In genomic region chr2:3643371-3644245, GRCh38 we compare ENCODE assay signal across 30 cellular contexts. TPM values are rescaled to one million over a fixed set of nuclear protein-coding genes. Genes with fewer than 3 reads are reported as not detected.
DNase-seq lines count a peak whose midpoint lies in the region; ATAC-seq, FAIRE-seq and TF ChIP-seq lines count a peak whose summit lies in the region.
"Had no signal": no experiment of that assay in that cellular context is flagged by ENCODE, and none has a peak within 500 bp of the region (broad histone marks: within the 10 kb centered on the region; RNA-seq: fewer than 3 reads in every experiment).

No MANE protein-coding gene starts in this region.

- H2BK120ac ChIP-seq in mesenchymal stem cell (ENCODE audit: low read depth, low read length), result no peak overlapping the region

- H3K79me2 ChIP-seq in K562 (ENCODE audit: control insufficient read depth, insufficient read depth, low read length), result no peaks in the 10 kb centered on the region

- H3K9me3 ChIP-seq in K562 (replicated peaks; ENCODE audit: control insufficient read depth, insufficient read depth, low read depth, low read length) (no peaks in the 10 kb centered on the region), mesenchymal stem cell (ENCODE audit: control insufficient read depth, low read length) (no peaks in the 10 kb centered on the region), upper lobe of right lung (no peaks in the 10 kb centered on the region)
- H3K9me3 ChIP-seq: psoas muscle, SK-N-SH, thoracic aorta, vagina had no signal

- H3K4me2 ChIP-seq in K562 (ENCODE audit: insufficient read depth, low read length), result no peak overlapping the region
- H3K4me2 ChIP-seq in mesenchymal stem cell (ENCODE audit: low read length, poor library complexity, severe bottlenecking), result no peak overlapping the region
- H3K4me2 ChIP-seq: SK-N-SH had no signal

- POLR2A ChIA-PET in K562 (lab: Yijun Ruan, JAX), result interaction anchor here (0.6 kb wide), 1 partner anchor 119 kb away, joined by 3 read pairs; no protein-coding TSS in a partner anchor

- no peaks in the 10 kb centered on the region for H3K4me1 Mint-ChIP-seq in natural killer cell treated with Interleukin-12 subunit alpha and Interleukin-12 subunit beta and Interleukin-15 and Interleukin-18, amount 100 ng/mL, for 72 hours (ENCODE audit: low read depth in 2 of 2)
- no peaks in the 10 kb centered on the region for H3K4me1 Mint-ChIP-seq in natural killer cell

- no peaks in the 10 kb centered on the region for H3K36me3 Mint-ChIP-seq in natural killer cell treated with Interleukin-12 subunit alpha and Interleukin-12 subunit beta and Interleukin-15 and Interleukin-18, amount 100 ng/mL, for 72 hours
- no peaks in the 10 kb centered on the region for H3K36me3 Mint-ChIP-seq in natural killer cell

- no peak overlapping the region for H2BK5ac ChIP-seq in mesenchymal stem cell (ENCODE audit: low read depth, low read length, poor library complexity, severe bottlenecking)

- H3K4me3 ChIP-seq in K562 (no peak overlapping the region), mesenchymal stem cell (ENCODE audit: insufficient read depth in 1 of 2, low read depth in 1 of 2, low read length in 2 of 2) (no peak overlapping the region), upper lobe of right lung (no peak overlapping the region)
- H3K4me3 ChIP-seq: psoas muscle, thoracic aorta, vagina had no signal

- TF ChIP-seq POLR2A in K562 (conservative IDR thresholded peaks at IDR 0.05), result no peak

- H4K91ac ChIP-seq in mesenchymal stem cell (ENCODE audit: low read length), result peak overlapping the region; percentile 61

- no peak overlapping the region for H2BK15ac ChIP-seq in mesenchymal stem cell (ENCODE audit: low read depth, poor library complexity, severe bottlenecking)

- TF ChIP-seq RAD21 in K562 (CRISPR knock-in tag; conservative IDR thresholded peaks at IDR 0.05 in 1 of 2, IDR thresholded peaks at IDR 0.05 in 1 of 2), result no peak

- TF ChIP-seq CTCF in natural killer cell (IDR thresholded peaks at IDR 0.05), result no peak
- TF ChIP-seq CTCF in K562 (IDR thresholded peaks at IDR 0.05 in 2 of 3, conservative IDR thresholded peaks at IDR 0.05 in 1 of 3; ENCODE audit: insufficient read depth in 2 of 3, low read depth in 1 of 3, low read length in 3 of 3), result no peak
- TF ChIP-seq CTCF in upper lobe of right lung (IDR thresholded peaks at IDR 0.05), result no peak

- H3K27me3 Mint-ChIP-seq in natural killer cell treated with Interleukin-12 subunit alpha and Interleukin-12 subunit beta and Interleukin-15 and Interleukin-18, amount 100 ng/mL, for 72 hours, result no peaks in the 10 kb centered on the region
- H3K27me3 Mint-ChIP-seq in natural killer cell (ENCODE audit: low read depth in 2 of 2), result peaks cover 0 to 5% of the 10 kb centered on the region in 2 donors

- no peak overlapping the region for H3K14ac ChIP-seq in mesenchymal stem cell (ENCODE audit: low read length in 2 of 2)

- peaks cover 39 to 85% of the 10 kb centered on the region in 2 experiments for H3K27me3 ChIP-seq in K562 (ENCODE audit: control insufficient read depth in 2 of 2, insufficient read depth in 2 of 2, low read length in 2 of 2)
- peaks cover 11 to 37% of the 10 kb centered on the region in 2 experiments for H3K27me3 ChIP-seq in mesenchymal stem cell (ENCODE audit: control insufficient read depth in 1 of 2, insufficient read depth in 1 of 2, low read length in 2 of 2)
- no peaks in the 10 kb centered on the region for H3K27me3 ChIP-seq in upper lobe of right lung
- H3K27me3 ChIP-seq: brain microvascular endothelial cell, vagina had no signal

- intact Hi-C loops in natural killer cell (cut with micrococcal nuclease) (no loop called here), K562 (cut with micrococcal nuclease) (no loop called here), upper lobe of right lung (cut with DNase I) (no loop called here)

- FAIRE-seq in K562 (lab: Jason Lieb, UNC), result no peak
- FAIRE-seq: G401.6 had no signal

- no peak overlapping the region for H3K23ac ChIP-seq in mesenchymal stem cell (ENCODE audit: low read length in 2 of 2)

- CTCF ChIA-PET in K562 (lab: Yijun Ruan, JAX; ENCODE audit: low intra/inter-chr PET ratio), result no interaction called here

- H3K9me3 Mint-ChIP-seq in natural killer cell treated with Interleukin-12 subunit alpha and Interleukin-12 subunit beta and Interleukin-15 and Interleukin-18, amount 100 ng/mL, for 72 hours, result no peaks in the 10 kb centered on the region
- H3K9me3 Mint-ChIP-seq in natural killer cell, result no peaks in the 10 kb centered on the region
- H3K9me3 Mint-ChIP-seq: activated T-helper 2 cell treated with anti-CD3 and anti-CD28 coated beads, Interferon-gamma antibody, Interleukin-2, Interleukin-4, amounts not matched to agents 10 μg/mL and 5 μg/mL and 100 μg/mL, durations not matched to agents 14 hours and 24 hours and 36 hours had no signal

- in situ Hi-C loops in K562 (cut with MboI), result no loop called here

- H4K20me1 ChIP-seq in K562 (replicated peaks; ENCODE audit: control insufficient read depth, insufficient read depth, low read length), result peaks cover 11% of the 10 kb centered on the region

- H2AFZ ChIP-seq in K562 (ENCODE audit: low read depth, low read length), result no peak overlapping the region
- no peak overlapping the region for H2AFZ ChIP-seq in mesenchymal stem cell (ENCODE audit: low read depth, low read length)

- H3K4me1 ChIP-seq in K562 (replicated peaks in 1 of 2; ENCODE audit: control insufficient read depth in 2 of 2, insufficient read depth in 2 of 2, low read length in 2 of 2), result peaks cover 0 to 28% of the 10 kb centered on the region in 2 experiments; a peak in 1 of 5 replicates
- H3K4me1 ChIP-seq in mesenchymal stem cell (ENCODE audit: control insufficient read depth, insufficient read depth, low read depth, low read length), result no peaks in the 10 kb centered on the region
- no peaks in the 10 kb centered on the region for H3K4me1 ChIP-seq in upper lobe of right lung
- H3K4me1 ChIP-seq: psoas muscle, vagina had no signal

- 25% methylated on average over 32 of the region's 48 CpGs for WGBS in K562 (ENCODE audit: insufficient coverage, low coverage, missing lambda C conversion rate)
- WGBS in mesenchymal stem cell, result 95% methylated on average over 48 of the region's 48 CpGs

- no peaks in the 10 kb centered on the region for H3K79me1 ChIP-seq in mesenchymal stem cell (replicated peaks; ENCODE audit: low read length, poor library complexity, severe bottlenecking)

- H3K4ac ChIP-seq in mesenchymal stem cell (ENCODE audit: low read depth in 1 of 2, low read length in 2 of 2), result no peak overlapping the region

- no peak overlapping the region for H3K18ac ChIP-seq in mesenchymal stem cell (ENCODE audit: low read depth in 1 of 2, low read length in 2 of 2)

- no peak overlapping the region for H4K8ac ChIP-seq in mesenchymal stem cell (ENCODE audit: low read length)

- H3K27ac ChIP-seq in K562 (ENCODE audit: extremely low read depth, low read depth, low read length) (no peak overlapping the region), mesenchymal stem cell (ENCODE audit: low read length, poor library complexity, severe bottlenecking) (no peak overlapping the region), upper lobe of right lung (no peak overlapping the region)
- H3K27ac ChIP-seq: brain microvascular endothelial cell, epithelial cell of prostate, psoas muscle, RWPE1, thoracic aorta, vagina had no signal

- no peak for ATAC-seq in natural killer cell treated with Interleukin-12 subunit alpha and Interleukin-12 subunit beta and Interleukin-15 and Interleukin-18, amount 100 ng/mL, for 72 hours
- ATAC-seq in natural killer cell (no peak), K562 (no peak), upper lobe of right lung (no peak)
- ATAC-seq: psoas muscle; stimulated activated naive CD8-positive, alpha-beta T cell treated with anti-CD3 and anti-CD28 coated beads, Interleukin-15, Interleukin-2, amounts not matched to agents 100 U/mL and 50 U/mL, for 24 hours; T-helper 17 cell had no signal

- no peak overlapping the region for H3K27ac Mint-ChIP-seq in natural killer cell treated with Interleukin-12 subunit alpha and Interleukin-12 subunit beta and Interleukin-15 and Interleukin-18, amount 100 ng/mL, for 72 hours
- no peak overlapping the region for H3K27ac Mint-ChIP-seq in natural killer cell
- H3K27ac Mint-ChIP-seq: activated T-helper 2 cell treated with anti-CD3 and anti-CD28 coated beads, Interferon-gamma antibody, Interleukin-2, Interleukin-4, amounts not matched to agents 10 μg/mL and 5 μg/mL and 100 μg/mL, durations not matched to agents 14 hours and 24 hours and 36 hours had no signal

- peak; percentile 55 for DNase-seq in natural killer cell treated with Interleukin-12 subunit alpha and Interleukin-12 subunit beta and Interleukin-15 and Interleukin-18, amount 100 ng/mL, for 72 hours (ENCODE audit: low spot score)
- DNase-seq in natural killer cell (no peak), K562 (ENCODE audit: extremely low read depth in 1 of 4, low spot score in 3 of 4) (no peak), mesenchymal stem cell (no peak), upper lobe of right lung (peak; percentile 57), DMS114 treated with DMSO at 0.1 percent for 48 hours (lab: John Stamatoyannopoulos, UW; ENCODE audit: unreplicated experiment) (no peak), germinal center (ENCODE audit: low spot score) (no peak), foreskin melanocyte (no peak)
- DNase-seq: activated CD4-positive, alpha-beta T cell treated with anti-CD3 and anti-CD28 coated beads, Interleukin-2, amount 50 U/mL, for 1 hour; activated CD8-positive, alpha-beta memory T cell treated with anti-CD3 and anti-CD28 coated beads, Interleukin-2, amount 50 U/mL, for 4 hours; brain microvascular endothelial cell; C1 segment of cervical spinal cord; COR-L47; Karpas-422; mammary epithelial cell; MV-4-11; NCI-H1436 treated with DMSO at 0.1 percent for 48 hours; NCI-H2107; NCI-H774; SK-N-SH; stimulated activated naive CD8-positive, alpha-beta T cell treated with anti-CD3 and anti-CD28 coated beads, Interleukin-15, Interleukin-2, amounts not matched to agents 100 U/mL and 50 U/mL, for 24 hours; T-helper 17 cell had no signal

- H2AK5ac ChIP-seq in mesenchymal stem cell (ENCODE audit: low read length, severe bottlenecking), result no peak overlapping the region

- no TSS peak for BruUV-seq in K562 (replicated peaks; lab: Mats Ljungman, UMichigan)

- peak overlapping the region in 1 of 2 experiments; percentile 52 for H2BK12ac ChIP-seq in mesenchymal stem cell (ENCODE audit: low read length in 2 of 2)

- no peaks in the 10 kb centered on the region for H3K9me1 ChIP-seq in K562 (ENCODE audit: control insufficient read depth, insufficient read depth, low read length)

- H3K36me3 ChIP-seq in K562 (ENCODE audit: control insufficient read depth, insufficient read depth, low read length) (no peaks in the 10 kb centered on the region), mesenchymal stem cell (ENCODE audit: control insufficient read depth in 1 of 2, insufficient read depth in 2 of 2, low read depth in 1 of 2, low read length in 2 of 2) (no peaks in the 10 kb centered on the region), upper lobe of right lung (no peaks in the 10 kb centered on the region)
- H3K36me3 ChIP-seq: brain microvascular endothelial cell, thoracic aorta, vagina had no signal

- no peak for TF ChIP-seq EP300 in K562 (IDR thresholded peaks at IDR 0.05; ENCODE audit: low read length)

- no peak overlapping the region for H3K4me3 Mint-ChIP-seq in natural killer cell treated with Interleukin-12 subunit alpha and Interleukin-12 subunit beta and Interleukin-15 and Interleukin-18, amount 100 ng/mL, for 72 hours
- H3K4me3 Mint-ChIP-seq in natural killer cell, result no peak overlapping the region
- H3K4me3 Mint-ChIP-seq: T-helper 17 cell had no signal

- H3K9ac ChIP-seq in K562 (ENCODE audit: insufficient read depth in 1 of 2, low read depth in 2 of 2, low read length in 2 of 2) (no peak overlapping the region), mesenchymal stem cell (ENCODE audit: low read length) (no peak overlapping the region)
- H3K9ac ChIP-seq: SK-N-SH had no signal

RNA-seq across cellular contexts. Expression of gene ALLC, which starts 14.4 kb away (rescaled TPM):
- not detected for total RNA-seq in natural killer cell treated with Interleukin-12 subunit alpha and Interleukin-12 subunit beta and Interleukin-15 and Interleukin-18, amount 100 ng/mL, for 72 hours
- total RNA-seq in natural killer cell, result not detected
- total RNA-seq in K562 (2011; cell fraction: chromatin; rRNA removed; ENCODE audit: low replicate concordance), result not detected in 2 replicates
- not detected in 2 replicates for total RNA-seq in K562 (2011; cell fraction: nucleolus; rRNA removed)
- not detected in 2 replicates for total RNA-seq in K562 (2011; cell fraction: nucleoplasm; rRNA removed)
- total RNA-seq in K562 (2014; rRNA removed), result not detected in 2 replicates
- not detected in 2 replicates for total RNA-seq in K562 (2014; rRNA removed; fragmentation: Illumina TruSeq; extraction: Trizol)
- total RNA-seq in K562 (2015; rRNA removed; fragmentation: Illumina TruSeq; extraction: Trizol), result not detected in 2 replicates
- not detected in 2 replicates for total RNA-seq in K562 (2021)
- polyA plus RNA-seq in K562 (2011; rRNA removed), result not detected in 2 replicates
- polyA plus RNA-seq in K562 (2011; cell fraction: cytosol; rRNA removed), result not detected in 2 replicates
- not detected in 2 replicates for polyA plus RNA-seq in K562 (2011; cell fraction: nucleus; rRNA removed)
- not detected in 2 replicates for polyA plus RNA-seq in K562 (2012)
- not detected in 2 replicates for polyA plus RNA-seq in K562 (2014; fragmentation: Illumina TruSeq; extraction: Trizol)
- polyA plus RNA-seq in K562 (2014; fragmentation: Nextera tagmentation; extraction: Ambion mirVana), result not detected
- polyA plus RNA-seq in K562 (2014; rRNA removed), result not detected in 2 replicates
- polyA minus RNA-seq in K562 (2011; rRNA and poly(A)+ RNA removed), result not detected in 2 replicates
- polyA minus RNA-seq in K562 (2011; cell fraction: cytosol; rRNA and poly(A)+ RNA removed), result not detected in 2 replicates
- polyA minus RNA-seq in K562 (2011; cell fraction: nucleus; rRNA and poly(A)+ RNA removed), result not detected in 2 replicates
- polyA plus RNA-seq in mesenchymal stem cell (2013, experiment 1 of 2), result 0.11 TPM
- polyA plus RNA-seq in mesenchymal stem cell (2013, experiment 2 of 2), result 0.10 TPM
- not detected for total RNA-seq in upper lobe of right lung
- total RNA-seq: activated T-helper 2 cell treated with anti-CD3 and anti-CD28 coated beads, Interferon-gamma antibody, Interleukin-2, Interleukin-4, amounts not matched to agents 10 μg/mL and 5 μg/mL and 100 μg/mL, durations not matched to agents 14 hours and 24 hours and 36 hours; mammary epithelial cell; psoas muscle; T-helper 17 cell; vagina had no signal
- polyA plus RNA-seq: mammary epithelial cell, psoas muscle, SK-N-SH had no signal

RNA-seq across cellular contexts. Expression of gene COLEC11, which starts 48.7 kb away (rescaled TPM):
- under 1 TPM in 1 of 2 donors, not detected in 1; 0.48 TPM for total RNA-seq in natural killer cell treated with Interleukin-12 subunit alpha and Interleukin-12 subunit beta and Interleukin-15 and Interleukin-18, amount 100 ng/mL, for 72 hours
- total RNA-seq in natural killer cell (under 1 TPM in 1 of 3 donors, not detected in 2; 0.61 TPM), K562 (2014; rRNA removed) (2.9 and 5.4 TPM in 2 replicates), K562 (2014; rRNA removed; fragmentation: Illumina TruSeq; extraction: Trizol) (0.67 and 0.98 TPM in 2 replicates), K562 (2015; rRNA removed; fragmentation: Illumina TruSeq; extraction: Trizol) (2.0 and 2.6 TPM in 2 replicates), K562 (2021) (2.9 and 4.3 TPM in 2 replicates), upper lobe of right lung (1.5 TPM)
- 2.0 and 3.4 TPM in 2 replicates for total RNA-seq in K562 (2011; cell fraction: chromatin; rRNA removed; ENCODE audit: low replicate concordance)
- total RNA-seq in K562 (2011; cell fraction: nucleolus; rRNA removed), result 3.3 and 3.7 TPM in 2 replicates
- total RNA-seq in K562 (2011; cell fraction: nucleoplasm; rRNA removed), result 3.4 and 3.7 TPM in 2 replicates
- polyA plus RNA-seq in K562 (2011; rRNA removed) (0.93 and 1.6 TPM in 2 replicates), K562 (2014; fragmentation: Illumina TruSeq; extraction: Trizol) (1.8 and 3.2 TPM in 2 replicates), K562 (2014; fragmentation: Nextera tagmentation; extraction: Ambion mirVana) (under 1 TPM; 0.32 to 0.73 TPM), K562 (2014; rRNA removed) (3.3 and 4.3 TPM in 2 replicates)
- 1.6 and 4.7 TPM in 2 replicates for polyA plus RNA-seq in K562 (2011; cell fraction: cytosol; rRNA removed)
- 0.69 and 1.5 TPM in 2 replicates for polyA plus RNA-seq in K562 (2011; cell fraction: nucleus; rRNA removed)
- 3.8 and 6.7 TPM in 2 replicates for polyA plus RNA-seq in K562 (2012)
- 0.63 and 1.2 TPM in 2 replicates for polyA minus RNA-seq in K562 (2011; rRNA and poly(A)+ RNA removed)
- not detected in 2 replicates for polyA minus RNA-seq in K562 (2011; cell fraction: cytosol; rRNA and poly(A)+ RNA removed)
- polyA minus RNA-seq in K562 (2011; cell fraction: nucleus; rRNA and poly(A)+ RNA removed), result 0.54 and 0.78 TPM in 2 replicates
- 54.5 TPM for polyA plus RNA-seq in mesenchymal stem cell (2013, experiment 1 of 2)
- 53.6 TPM for polyA plus RNA-seq in mesenchymal stem cell (2013, experiment 2 of 2)
- total RNA-seq: activated T-helper 2 cell treated with anti-CD3 and anti-CD28 coated beads, Interferon-gamma antibody, Interleukin-2, Interleukin-4, amounts not matched to agents 10 μg/mL and 5 μg/mL and 100 μg/mL, durations not matched to agents 14 hours and 24 hours and 36 hours; mammary epithelial cell; T-helper 17 cell; vagina had no signal
- polyA plus RNA-seq: mammary epithelial cell had no signal

RNA-seq across cellular contexts. Expression of gene DCDC2C, which starts 59.8 kb away (rescaled TPM):
- total RNA-seq in natural killer cell treated with Interleukin-12 subunit alpha and Interleukin-12 subunit beta and Interleukin-15 and Interleukin-18, amount 100 ng/mL, for 72 hours, result not detected
- not detected for total RNA-seq in natural killer cell
- total RNA-seq in K562 (2011; cell fraction: chromatin; rRNA removed; ENCODE audit: low replicate concordance), result not detected in 2 replicates
- total RNA-seq in K562 (2011; cell fraction: nucleolus; rRNA removed), result not detected in 2 replicates
- total RNA-seq in K562 (2011; cell fraction: nucleoplasm; rRNA removed), result not detected in 2 replicates
- total RNA-seq in K562 (2014; rRNA removed), result not detected in 2 replicates
- total RNA-seq in K562 (2014; rRNA removed; fragmentation: Illumina TruSeq; extraction: Trizol), result not detected in 2 replicates
- total RNA-seq in K562 (2015; rRNA removed; fragmentation: Illumina TruSeq; extraction: Trizol), result not detected in 2 replicates
- not detected in 2 replicates for total RNA-seq in K562 (2021)
- not detected in 2 replicates for polyA plus RNA-seq in K562 (2011; rRNA removed)
- not detected in 2 replicates for polyA plus RNA-seq in K562 (2011; cell fraction: cytosol; rRNA removed)
- not detected in 2 replicates for polyA plus RNA-seq in K562 (2011; cell fraction: nucleus; rRNA removed)
- polyA plus RNA-seq in K562 (2012), result not detected in 2 replicates
- not detected in 2 replicates for polyA plus RNA-seq in K562 (2014; fragmentation: Illumina TruSeq; extraction: Trizol)
- not detected for polyA plus RNA-seq in K562 (2014; fragmentation: Nextera tagmentation; extraction: Ambion mirVana)
- not detected in 2 replicates for polyA plus RNA-seq in K562 (2014; rRNA removed)
- not detected in 2 replicates for polyA minus RNA-seq in K562 (2011; rRNA and poly(A)+ RNA removed)
- polyA minus RNA-seq in K562 (2011; cell fraction: cytosol; rRNA and poly(A)+ RNA removed), result not detected in 2 replicates
- polyA minus RNA-seq in K562 (2011; cell fraction: nucleus; rRNA and poly(A)+ RNA removed), result not detected in 2 replicates
- polyA plus RNA-seq in mesenchymal stem cell (2013, experiment 1 of 2), result not detected
- polyA plus RNA-seq in mesenchymal stem cell (2013, experiment 2 of 2), result not detected
- total RNA-seq in upper lobe of right lung, result not detected
- total RNA-seq: activated T-helper 2 cell treated with anti-CD3 and anti-CD28 coated beads, Interferon-gamma antibody, Interleukin-2, Interleukin-4, amounts not matched to agents 10 μg/mL and 5 μg/mL and 100 μg/mL, durations not matched to agents 14 hours and 24 hours and 36 hours; mammary epithelial cell; psoas muscle; T-helper 17 cell; vagina had no signal
- polyA plus RNA-seq: adipose tissue, mammary epithelial cell, SK-N-SH had no signal

Comparison
In these comparisons a context has a peak if more than half of its experiments do, and no peak if none do; other contexts are left out.
1. DNase-seq: peak in natural killer cell treated with Interleukin-12 subunit alpha and Interleukin-12 subunit beta and Interleukin-15 and Interleukin-18, amount 100 ng/mL, for 72 hours (single experiment) and upper lobe of right lung (single experiment); none in natural killer cell (single experiment), K562 (0 of 4), mesenchymal stem cell (single experiment), DMS114 treated with DMSO at 0.1 percent for 48 hours (single experiment), germinal center (single experiment) and foreskin melanocyte (single experiment).